23 cellular contexts compared by ENCODE assay signal in genomic region chr22:44847892-44848291, GRCh38.
"Had no signal": no experiment of that assay in that cellular context is flagged by ENCODE, and none has a peak within 500 bp of the region (broad histone marks: within the 10 kb centered on the region; RNA-seq: fewer than 3 reads in every experiment).

No MANE protein-coding gene starts in this region.

- H3K4me2 ChIP-seq: hepatocyte, smooth muscle cell had no signal

- H3K4me1 ChIP-seq: heart right ventricle, left lung, lower lobe of right lung, parathyroid adenoma, right atrium auricular region, right lobe of liver, tibial nerve, vagina had no signal

- H3K9ac ChIP-seq: parathyroid adenoma had no signal

- H3K9me3 ChIP-seq: right lobe of liver, vagina had no signal

- H3K4me3 ChIP-seq: heart right ventricle, hepatocyte, left lung, lower lobe of right lung, right atrium auricular region, right lobe of liver, smooth muscle cell, tibial nerve, vagina had no signal

- H3K36me3 ChIP-seq: heart right ventricle, left lung, lower lobe of right lung, right atrium auricular region, right lobe of liver, vagina had no signal

- H3K9me3 Mint-ChIP-seq: type B pancreatic cell had no signal

- H2AFZ ChIP-seq: hepatocyte, parathyroid adenoma had no signal

- DNase-seq: heart right ventricle; left colon; lower lobe of right lung; mammary epithelial cell; mesenchymal stem cell; naive thymus-derived CD8-positive, alpha-beta T cell; stimulated activated CD4-positive, alpha-beta T cell treated with anti-CD3 and anti-CD28 coated beads, Interleukin-1b, Interleukin-23, amount 100 ng/mL, for 48 hours; stimulated activated CD4-positive, alpha-beta T cell treated with anti-CD3 and anti-CD28 coated beads, Interleukin-2, amount 100 ng/mL, for 48 hours; stimulated activated CD4-positive, alpha-beta T cell treated with anti-CD3 and anti-CD28 coated beads, Interleukin-4, amount 100 ng/mL, for 4 hours; stimulated activated CD8-positive, alpha-beta memory T cell treated with anti-CD3 and anti-CD28 coated beads, Interleukin-4, amount 100 ng/mL, for 48 hours; stimulated activated naive CD4-positive, alpha-beta T cell treated with Interleukin-2 at 50 U/mL for 16 hours; stimulated activated naive CD8-positive, alpha-beta T cell treated with anti-CD3 and anti-CD28 coated beads, Interleukin-15, amount 100 ng/mL, for 72 hours had no signal

- H3K4me3 Mint-ChIP-seq: naive thymus-derived CD8-positive, alpha-beta T cell; stimulated activated memory B cell treated with anti-CD40 and anti-IgM and Interleukin-4, amounts not matched to agents 10 μg/mL and 1 μg/mL and 100 μg/mL, for 72 hours; stimulated activated naive CD8-positive, alpha-beta T cell treated with anti-CD3 and anti-CD28 coated beads, Interleukin-15, amount 100 ng/mL, for 72 hours; type B pancreatic cell had no signal

- H3K4me1 Mint-ChIP-seq: naive thymus-derived CD8-positive, alpha-beta T cell; stimulated activated memory B cell treated with anti-CD40 and anti-IgM and Interleukin-4, amounts not matched to agents 10 μg/mL and 1 μg/mL and 100 μg/mL, for 72 hours; stimulated activated naive CD8-positive, alpha-beta T cell treated with anti-CD3 and anti-CD28 coated beads, Interleukin-15, amount 100 ng/mL, for 72 hours had no signal

- H3K27me3 Mint-ChIP-seq: progenitor cell of endocrine pancreas; stimulated activated naive CD8-positive, alpha-beta T cell treated with anti-CD3 and anti-CD28 coated beads, Interleukin-15, amount 100 ng/mL, for 72 hours; type B pancreatic cell had no signal

- ATAC-seq: heart right ventricle; left lung; naive thymus-derived CD8-positive, alpha-beta T cell; right lobe of liver; stimulated activated memory B cell treated with anti-CD40 and anti-IgM and Interleukin-4, amounts not matched to agents 10 μg/mL and 1 μg/mL and 100 μg/mL, for 72 hours; stimulated activated naive CD8-positive, alpha-beta T cell treated with anti-CD3 and anti-CD28 coated beads, Interleukin-15, amount 100 ng/mL, for 72 hours had no signal

- H3K27ac Mint-ChIP-seq: naive thymus-derived CD8-positive, alpha-beta T cell; progenitor cell of endocrine pancreas; stimulated activated memory B cell treated with anti-CD40 and anti-IgM and Interleukin-4, amounts not matched to agents 10 μg/mL and 1 μg/mL and 100 μg/mL, for 72 hours; stimulated activated naive CD8-positive, alpha-beta T cell treated with anti-CD3 and anti-CD28 coated beads, Interleukin-15, amount 100 ng/mL, for 72 hours; type B pancreatic cell had no signal

- H3K27ac ChIP-seq: heart right ventricle, hepatocyte, left lung, lower lobe of right lung, parathyroid adenoma, right atrium auricular region, right lobe of liver, tibial nerve, vagina had no signal

- H3K27me3 ChIP-seq: hepatocyte, right atrium auricular region, right lobe of liver, tibial nerve, vagina had no signal
